Comparison of ENCODE assay signal across 11 cellular contexts in the genomic region with DNA sequence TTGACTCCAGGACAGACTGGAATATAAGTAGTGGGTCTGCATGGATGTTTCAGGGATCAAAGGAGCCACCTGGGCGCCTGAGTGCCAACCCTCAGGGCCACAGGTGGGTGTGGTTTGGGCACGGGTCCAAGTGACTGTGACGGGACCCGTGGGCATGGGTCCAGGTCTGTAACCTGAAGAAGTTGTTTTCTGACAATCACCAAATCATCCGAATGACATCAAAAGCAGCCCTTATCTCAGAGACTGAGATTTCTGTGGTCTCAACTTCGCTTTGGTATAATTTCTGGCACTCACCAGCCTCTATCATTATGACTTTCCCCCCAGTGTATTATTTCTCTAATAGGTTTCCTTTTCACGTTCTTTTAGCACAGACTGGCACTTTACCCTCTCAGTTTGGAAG. TPM values are rescaled to one million over a fixed set of nuclear protein-coding genes. Genes with fewer than 3 reads are reported as not detected.
DNase-seq lines count a peak whose midpoint lies in the region; ATAC-seq and TF ChIP-seq lines count a peak whose summit lies in the region.
"Had no signal": no experiment of that assay in that cellular context is flagged by ENCODE, and none has a peak within 500 bp of the region (broad histone marks: within the 10 kb centered on the region; RNA-seq: fewer than 3 reads in every experiment).

No MANE protein-coding gene starts in this region.

- H3K9me3 Mint-ChIP-seq in activated naive CD4-positive, alpha-beta T cell treated with anti-CD3 and anti-CD28 coated beads for 36 hours, result no peaks in the 10 kb centered on the region
- H3K9me3 Mint-ChIP-seq: central memory CD8-positive, alpha-beta T cell had no signal

- DNase-seq in stimulated activated CD4-positive, alpha-beta T cell treated with anti-CD3 and anti-CD28 coated beads, Interleukin-12 subunit alpha, Interleukin-12 subunit beta, amount 100 ng/mL, for 48 hours (ENCODE audit: low read depth in 2 of 3, low spot score in 1 of 3), result peak in 2 of 3 donors; percentile 33 to 53
- no peak for DNase-seq in stimulated activated CD4-positive, alpha-beta T cell treated with anti-CD3 and anti-CD28 coated beads, Interleukin-4, amount 100 ng/mL, for 1 hour
- peak; percentile 51 for DNase-seq in activated naive CD4-positive, alpha-beta T cell treated with anti-CD3 and anti-CD28 coated beads for 36 hours
- DNase-seq in lower lobe of right lung, result no peak
- DNase-seq in stimulated activated naive CD4-positive, alpha-beta T cell treated with Interleukin-2 at 50 U/mL for 16 hours (lab: John Stamatoyannopoulos, UW), result no peak

- H3K4me1 Mint-ChIP-seq in activated naive CD4-positive, alpha-beta T cell treated with anti-CD3 and anti-CD28 coated beads for 36 hours (ENCODE audit: low read depth), result peaks cover 26% of the 10 kb centered on the region

- H3K27ac ChIP-seq in lower lobe of right lung, result peak overlapping the region; percentile 53

- TF ChIP-seq CTCF in lower lobe of right lung (IDR thresholded peaks at IDR 0.05), result no peak

- no peaks in the 10 kb centered on the region for H3K9me3 ChIP-seq in lower lobe of right lung

- peaks cover 27% of the 10 kb centered on the region for H3K36me3 Mint-ChIP-seq in activated naive CD4-positive, alpha-beta T cell treated with anti-CD3 and anti-CD28 coated beads for 36 hours (ENCODE audit: low read depth)

- H3K4me3 Mint-ChIP-seq in activated naive CD4-positive, alpha-beta T cell treated with anti-CD3 and anti-CD28 coated beads for 36 hours, result no peak overlapping the region
- H3K4me3 Mint-ChIP-seq: central memory CD8-positive, alpha-beta T cell had no signal

- CTCF ChIA-PET in activated naive CD4-positive, alpha-beta T cell treated with anti-CD3 and anti-CD28 coated beads for 36 hours (lab: Charles Lee), result interaction anchor here (1.4 to 2.1 kb wide), 2 partner anchors 10 to 19 kb away, joined by 7 read pairs; no protein-coding TSS in a partner anchor

- peak overlapping the region; percentile 60 for H3K27ac Mint-ChIP-seq in activated naive CD4-positive, alpha-beta T cell treated with anti-CD3 and anti-CD28 coated beads for 36 hours

- H3K4me1 ChIP-seq in lower lobe of right lung, result peaks cover 13% of the 10 kb centered on the region

- intact Hi-C loops in activated naive CD4-positive, alpha-beta T cell treated with anti-CD3 and anti-CD28 coated beads for 36 hours (cut with micrococcal nuclease), result no loop called here
- intact Hi-C loops in lower lobe of right lung (cut with DNase I), result no loop called here

- H3K4me3 ChIP-seq in lower lobe of right lung, result no peak overlapping the region

- peaks cover 88% of the 10 kb centered on the region for H3K36me3 ChIP-seq in lower lobe of right lung

- ATAC-seq in lower lobe of right lung, result peak in 1 of 2 donors; percentile 26
- no peak for ATAC-seq in HG03135 (IDR thresholded peaks at IDR 0.05; ENCODE audit: unreplicated experiment)
- no peak for ATAC-seq in HG03097 (IDR thresholded peaks at IDR 0.05; ENCODE audit: low FRiP score, unreplicated experiment)
- ATAC-seq in GM19324 (IDR thresholded peaks at IDR 0.05; ENCODE audit: low FRiP score, unreplicated experiment), result no peak

- H3K27me3 ChIP-seq in lower lobe of right lung (ENCODE audit: low read depth), result no peaks in the 10 kb centered on the region

- no peaks in the 10 kb centered on the region for H3K27me3 Mint-ChIP-seq in activated naive CD4-positive, alpha-beta T cell treated with anti-CD3 and anti-CD28 coated beads for 36 hours (ENCODE audit: low read depth)
- H3K27me3 Mint-ChIP-seq: central memory CD8-positive, alpha-beta T cell had no signal

RNA-seq across cellular contexts. Expression of a gene that starts 24.4 kb away (rescaled TPM):
- total RNA-seq in activated naive CD4-positive, alpha-beta T cell treated with anti-CD3 and anti-CD28 coated beads for 36 hours, result not detected
- total RNA-seq in lower lobe of right lung, result not detected
- total RNA-seq: HT1080, liver had no signal

RNA-seq across cellular contexts. Expression of a gene that starts 46.8 kb away (rescaled TPM):
- total RNA-seq in activated naive CD4-positive, alpha-beta T cell treated with anti-CD3 and anti-CD28 coated beads for 36 hours, result 100 to 1,000 TPM; 268 to 283 TPM
- 7.8 TPM for total RNA-seq in lower lobe of right lung

Comparison
In these comparisons a context has a peak if more than half of its experiments do, and no peak if none do; other contexts are left out.
1. DNase-seq: peak in stimulated activated CD4-positive, alpha-beta T cell treated with anti-CD3 and anti-CD28 coated beads, Interleukin-12 subunit alpha, Interleukin-12 subunit beta, amount 100 ng/mL, for 48 hours (2 of 3) and activated naive CD4-positive, alpha-beta T cell treated with anti-CD3 and anti-CD28 coated beads for 36 hours (single experiment); none in stimulated activated CD4-positive, alpha-beta T cell treated with anti-CD3 and anti-CD28 coated beads, Interleukin-4, amount 100 ng/mL, for 1 hour (single experiment), lower lobe of right lung (single experiment) and stimulated activated naive CD4-positive, alpha-beta T cell treated with Interleukin-2 at 50 U/mL for 16 hours (single experiment).
2. RNA of a gene that starts 46.8 kb away (total RNA-seq): 268 to 283 TPM in activated naive CD4-positive, alpha-beta T cell treated with anti-CD3 and anti-CD28 coated beads for 36 hours; 7.8 TPM in lower lobe of right lung (single experiment); every median in the first group is over 10 times any median in the second.